6 cellular contexts compared by ENCODE assay signal in genomic region chr6:99192561-99192960, GRCh38.
"Had no signal": no experiment of that assay in that cellular context is flagged by ENCODE, and none has a peak within 500 bp of the region (broad histone marks: within the 10 kb centered on the region; RNA-seq: fewer than 3 reads in every experiment).

No MANE protein-coding gene starts in this region.

- H3K4me3 ChIP-seq: GM23338, K562 had no signal

- H3K4me1 Mint-ChIP-seq: GM23338, H9 had no signal

- H3K4me3 Mint-ChIP-seq: GM23338, H9, HFFc6 had no signal

- H3K4me2 ChIP-seq: GM23338 had no signal

- DNase-seq: H9, HCEC 1CT, HFFc6, IMR-90 had no signal

- H3K9me3 Mint-ChIP-seq: HFFc6 had no signal

- H2AFZ ChIP-seq: GM23338 had no signal

- ATAC-seq: GM23338, K562 had no signal

- H3K27ac Mint-ChIP-seq: GM23338, H9, HFFc6 had no signal
